27 cellular contexts compared by ENCODE assay signal in the genomic region with DNA sequence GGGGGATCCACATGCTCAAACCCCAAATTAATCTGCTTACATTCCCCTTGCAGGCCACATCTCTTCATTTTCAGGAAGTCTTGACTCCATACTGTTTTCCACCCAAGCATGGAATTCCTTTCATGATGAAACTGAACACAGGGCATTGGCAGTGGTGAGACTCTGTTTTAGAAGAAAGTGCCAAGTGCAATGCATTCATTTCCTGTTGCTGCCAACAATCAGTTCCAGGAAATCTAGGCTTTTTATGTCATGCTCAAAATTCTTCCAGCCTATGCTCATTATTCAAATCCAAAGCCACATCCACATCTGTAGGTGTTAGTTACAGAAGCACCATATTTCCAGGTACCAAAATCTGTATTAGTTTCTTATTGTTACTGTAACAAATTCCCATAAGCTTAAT. TPM values are rescaled to one million over a fixed set of nuclear protein-coding genes. Genes with fewer than 3 reads are reported as not detected.
DNase-seq lines count a peak whose midpoint lies in the region; ATAC-seq and TF ChIP-seq lines count a peak whose summit lies in the region.
"Had no signal": no experiment of that assay in that cellular context is flagged by ENCODE, and none has a peak within 500 bp of the region (broad histone marks: within the 10 kb centered on the region; RNA-seq: fewer than 3 reads in every experiment).

No MANE protein-coding gene starts in this region.

- H3K4me3 ChIP-seq in GM23338 (no peak overlapping the region), fibroblast of pulmonary artery (replicated peaks; ENCODE audit: low read depth, low read length) (no peak overlapping the region)
- H3K4me3 ChIP-seq: A549, K562, stomach had no signal

- H3K79me2 ChIP-seq in GM23338 (replicated peaks; ENCODE audit: insufficient read depth) = no peaks in the 10 kb centered on the region

- no peaks in the 10 kb centered on the region for H4K20me1 ChIP-seq in GM23338 (replicated peaks; ENCODE audit: insufficient read depth)

- peaks cover 5% of the 10 kb centered on the region for H3F3A ChIP-seq in GM23338 (replicated peaks; ENCODE audit: low read depth)

- no peaks in the 10 kb centered on the region for H3K27me3 ChIP-seq in GM23338 (ENCODE audit: insufficient read depth)
- H3K27me3 ChIP-seq: stomach had no signal

- ATAC-seq in GM23338 = no peak
- no peak for ATAC-seq in GM18498 (IDR thresholded peaks at IDR 0.05; ENCODE audit: unreplicated experiment)
- no peak for ATAC-seq in HG02970 (IDR thresholded peaks at IDR 0.05; ENCODE audit: low FRiP score, unreplicated experiment)
- ATAC-seq in HG03159 (IDR thresholded peaks at IDR 0.05; ENCODE audit: unreplicated experiment) = no peak
- ATAC-seq: A549; activated T-cell treated with anti-CD3 and anti-CD28 coated beads, Interleukin-2, amount 50 U/mL, for 72 hours; K562 had no signal

- H3K4me1 Mint-ChIP-seq in GM23338 = peaks cover 16% of the 10 kb centered on the region

- no peaks in the 10 kb centered on the region for H3K9me2 ChIP-seq in GM23338 (ENCODE audit: insufficient read depth)

- peak; percentile 19 for DNase-seq in A172 (ENCODE audit: low spot score)
- DNase-seq in GM23338 (ENCODE audit: low spot score) = no peak
- DNase-seq in astrocyte of the hippocampus (ENCODE audit: low read depth, low spot score) = peak; percentile 79
- DNase-seq in fibroblast of pulmonary artery (ENCODE audit: low read depth) = peak; percentile 87
- no peak for DNase-seq in glomerular visceral epithelial cell (ENCODE audit: extremely low spot score)
- DNase-seq: activated CD4-positive, alpha-beta T cell treated with anti-CD3 and anti-CD28 coated beads for 4 hours; activated naive CD4-positive, alpha-beta T cell treated with anti-CD3 and anti-CD28 coated beads for 36 hours; activated T-cell treated with anti-CD3 and anti-CD28 coated beads, Interleukin-2, amount 50 U/mL, for 72 hours; C1 segment of cervical spinal cord; effector CD4-positive, alpha-beta T cell; glutamatergic neuron; mesenchymal stem cell; NCI-H187; NCI-H748 treated with DMSO at 0.1 percent for 48 hours; retina; stimulated activated CD4-positive, alpha-beta T cell treated with anti-CD3 and anti-CD28 coated beads, Interleukin-12 subunit alpha, Interleukin-12 subunit beta, amount 100 ng/mL, for 4 hours; stomach; SW 1271 had no signal

- no peak for TF ChIP-seq CTCF in GM23338 (conservative IDR thresholded peaks at IDR 0.05; ENCODE audit: low read depth in 2 of 2)
- no peak for TF ChIP-seq CTCF in fibroblast of pulmonary artery (IDR thresholded peaks at IDR 0.05; ENCODE audit: low read length, missing control alignments)

- H3K27me3 Mint-ChIP-seq in GM23338 (ENCODE audit: insufficient read depth, low read depth, poor library complexity) = peaks cover 6% of the 10 kb centered on the region

- peaks cover 16% of the 10 kb centered on the region for H3K4me1 ChIP-seq in GM23338 (ENCODE audit: insufficient read depth)

- no peak overlapping the region for H3K27ac Mint-ChIP-seq in GM23338
- H3K27ac Mint-ChIP-seq: activated naive CD4-positive, alpha-beta T cell treated with anti-CD3 and anti-CD28 coated beads for 36 hours; activated T-cell treated with anti-CD3 and anti-CD28 coated beads, Interleukin-2, amount 50 U/mL, for 72 hours; type B pancreatic cell had no signal

- H2AFZ ChIP-seq in GM23338 = peak overlapping the region; percentile 11; the same call in 1 of the 2 replicates

- no peak overlapping the region for H3K4me2 ChIP-seq in GM23338
- H3K4me2 ChIP-seq: A549 had no signal

- H3K9me3 Mint-ChIP-seq in GM23338 = no peaks in the 10 kb centered on the region
- H3K9me3 Mint-ChIP-seq: activated naive CD4-positive, alpha-beta T cell treated with anti-CD3 and anti-CD28 coated beads for 36 hours; activated T-cell treated with anti-CD3 and anti-CD28 coated beads, Interleukin-2, amount 50 U/mL, for 72 hours; type B pancreatic cell had no signal

- H3K27ac ChIP-seq in GM23338 (ENCODE audit: low read depth) = no peak overlapping the region
- H3K27ac ChIP-seq: A549, stomach had no signal

- H3K36me3 Mint-ChIP-seq in GM23338 (ENCODE audit: low read depth) = no peaks in the 10 kb centered on the region; the same call in 2 of the 3 replicates
- H3K36me3 Mint-ChIP-seq: type B pancreatic cell had no signal

- H3K4me3 Mint-ChIP-seq in GM23338 = no peak overlapping the region
- H3K4me3 Mint-ChIP-seq: activated naive CD4-positive, alpha-beta T cell treated with anti-CD3 and anti-CD28 coated beads for 36 hours; activated T-cell treated with anti-CD3 and anti-CD28 coated beads, Interleukin-2, amount 50 U/mL, for 72 hours; type B pancreatic cell had no signal

- no peaks in the 10 kb centered on the region; the same call in 1 of the 2 replicates for H3K36me3 ChIP-seq in GM23338 (ENCODE audit: insufficient read depth)
- H3K36me3 ChIP-seq: stomach had no signal

TF ChIP-seq in GM23338, 12 proteins besides CTCF, POLR2A, EP300 and RAD21 (continues in another document):
- TF ChIP-seq, protein P1, sequence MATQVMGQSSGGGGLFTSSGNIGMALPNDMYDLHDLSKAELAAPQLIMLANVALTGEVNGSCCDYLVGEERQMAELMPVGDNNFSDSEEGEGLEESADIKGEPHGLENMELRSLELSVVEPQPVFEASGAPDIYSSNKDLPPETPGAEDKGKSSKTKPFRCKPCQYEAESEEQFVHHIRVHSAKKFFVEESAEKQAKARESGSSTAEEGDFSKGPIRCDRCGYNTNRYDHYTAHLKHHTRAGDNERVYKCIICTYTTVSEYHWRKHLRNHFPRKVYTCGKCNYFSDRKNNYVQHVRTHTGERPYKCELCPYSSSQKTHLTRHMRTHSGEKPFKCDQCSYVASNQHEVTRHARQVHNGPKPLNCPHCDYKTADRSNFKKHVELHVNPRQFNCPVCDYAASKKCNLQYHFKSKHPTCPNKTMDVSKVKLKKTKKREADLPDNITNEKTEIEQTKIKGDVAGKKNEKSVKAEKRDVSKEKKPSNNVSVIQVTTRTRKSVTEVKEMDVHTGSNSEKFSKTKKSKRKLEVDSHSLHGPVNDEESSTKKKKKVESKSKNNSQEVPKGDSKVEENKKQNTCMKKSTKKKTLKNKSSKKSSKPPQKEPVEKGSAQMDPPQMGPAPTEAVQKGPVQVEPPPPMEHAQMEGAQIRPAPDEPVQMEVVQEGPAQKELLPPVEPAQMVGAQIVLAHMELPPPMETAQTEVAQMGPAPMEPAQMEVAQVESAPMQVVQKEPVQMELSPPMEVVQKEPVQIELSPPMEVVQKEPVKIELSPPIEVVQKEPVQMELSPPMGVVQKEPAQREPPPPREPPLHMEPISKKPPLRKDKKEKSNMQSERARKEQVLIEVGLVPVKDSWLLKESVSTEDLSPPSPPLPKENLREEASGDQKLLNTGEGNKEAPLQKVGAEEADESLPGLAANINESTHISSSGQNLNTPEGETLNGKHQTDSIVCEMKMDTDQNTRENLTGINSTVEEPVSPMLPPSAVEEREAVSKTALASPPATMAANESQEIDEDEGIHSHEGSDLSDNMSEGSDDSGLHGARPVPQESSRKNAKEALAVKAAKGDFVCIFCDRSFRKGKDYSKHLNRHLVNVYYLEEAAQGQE (IDR thresholded peaks at IDR 0.05; ENCODE audit: unreplicated experiment) = no peak

RNA-seq across cellular contexts. Expression of gene CCL2, which starts 4.1 kb away (rescaled TPM):
- 26.2 and 27.3 TPM in 2 replicates for total RNA-seq in A172 (2014; rRNA removed; shearing (Covaris generic))
- 1.5 and 4.9 TPM in 2 replicates for total RNA-seq in GM23338 (2014; rRNA removed; shearing (Covaris generic))
- polyA plus RNA-seq in GM23338 (2016; fragmentation: Nextera tagmentation; extraction: Ambion mirVana) = 17.5 and 18.5 TPM in 2 replicates
- total RNA-seq: activated naive CD4-positive, alpha-beta T cell treated with anti-CD3 and anti-CD28 coated beads for 36 hours had no signal

RNA-seq across cellular contexts. Expression of gene CCL7, which starts 10.9 kb away (rescaled TPM):
- not detected in 2 replicates for total RNA-seq in A172 (2014; rRNA removed; shearing (Covaris generic))
- not detected in 2 replicates for total RNA-seq in GM23338 (2014; rRNA removed; shearing (Covaris generic))
- not detected in 2 replicates for polyA plus RNA-seq in GM23338 (2016; fragmentation: Nextera tagmentation; extraction: Ambion mirVana)
- total RNA-seq: activated naive CD4-positive, alpha-beta T cell treated with anti-CD3 and anti-CD28 coated beads for 36 hours; activated T-cell treated with anti-CD3 and anti-CD28 coated beads, Interleukin-2, amount 50 U/mL, for 72 hours; H4; K562; myocyte; stomach had no signal
- polyA plus RNA-seq: esophagus, K562, stomach had no signal

RNA-seq across cellular contexts. Expression of gene CCL11, which starts 26.4 kb away (rescaled TPM):
- total RNA-seq in A172 (2014; rRNA removed; shearing (Covaris generic)) = not detected in 2 replicates
- total RNA-seq in GM23338 (2014; rRNA removed; shearing (Covaris generic)) = not detected in 2 replicates
- not detected in 2 replicates for polyA plus RNA-seq in GM23338 (2016; fragmentation: Nextera tagmentation; extraction: Ambion mirVana)
- total RNA-seq: activated naive CD4-positive, alpha-beta T cell treated with anti-CD3 and anti-CD28 coated beads for 36 hours; activated T-cell treated with anti-CD3 and anti-CD28 coated beads, Interleukin-2, amount 50 U/mL, for 72 hours; H4; K562; myocyte had no signal
- polyA plus RNA-seq: A549, K562 had no signal

Comparison
In these comparisons a context has a peak if more than half of its experiments do, and no peak if none do; other contexts are left out.
1. DNase-seq: peak in A172 (single experiment), astrocyte of the hippocampus (single experiment) and fibroblast of pulmonary artery (single experiment); none in GM23338 (single experiment) and glomerular visceral epithelial cell (single experiment).